35 cellular contexts compared by ENCODE assay signal in genomic region chr1:116958110-116958509, GRCh38.
"Had no signal": no experiment of that assay in that cellular context is flagged by ENCODE, and none has a peak within 500 bp of the region (broad histone marks: within the 10 kb centered on the region; RNA-seq: fewer than 3 reads in every experiment).

No MANE protein-coding gene starts in this region.

- H3K27me3 ChIP-seq: MG63 had no signal

- H3K27ac ChIP-seq: KMS-11 had no signal

- H3K9me3 ChIP-seq: MG63 had no signal

- H3K4me3 ChIP-seq: MG63 had no signal

- DNase-seq: Karpas-422, Kasumi-1, KBM-7, KG1, MG63, MM.1S, MV-4-11, NCI-H1048, NCI-H1092, NCI-H1092 treated with DMSO at 0.1 percent for 48 hours, NCI-H1105, NCI-H1105 treated with DMSO at 0.1 percent for 48 hours, NCI-H1417, NCI-H1417 treated with DMSO at 0.1 percent for 48 hours, NCI-H1436, NCI-H1436 treated with DMSO at 0.1 percent for 48 hours, NCI-H146, NCI-H1694, NCI-H1694 treated with DMSO at 0.1 percent for 48 hours, NCI-H187, NCI-H187 treated with DMSO at 0.1 percent for 48 hours, NCI-H1930, NCI-H2029, NCI-H2029 treated with DMSO at 0.1 percent for 48 hours, NCI-H2081, NCI-H2081 treated with DMSO at 0.1 percent for 48 hours, NCI-H2107, NCI-H2171, NCI-H2171 treated with DMSO at 0.1 percent for 48 hours, NCI-H2227 treated with DMSO at 0.1 percent for 48 hours, NCI-H226, NCI-H345, NCI-H446, NCI-H446 treated with DMSO at 0.1 percent for 48 hours had no signal
